2 cellular contexts compared by ENCODE assay signal in the genomic region with DNA sequence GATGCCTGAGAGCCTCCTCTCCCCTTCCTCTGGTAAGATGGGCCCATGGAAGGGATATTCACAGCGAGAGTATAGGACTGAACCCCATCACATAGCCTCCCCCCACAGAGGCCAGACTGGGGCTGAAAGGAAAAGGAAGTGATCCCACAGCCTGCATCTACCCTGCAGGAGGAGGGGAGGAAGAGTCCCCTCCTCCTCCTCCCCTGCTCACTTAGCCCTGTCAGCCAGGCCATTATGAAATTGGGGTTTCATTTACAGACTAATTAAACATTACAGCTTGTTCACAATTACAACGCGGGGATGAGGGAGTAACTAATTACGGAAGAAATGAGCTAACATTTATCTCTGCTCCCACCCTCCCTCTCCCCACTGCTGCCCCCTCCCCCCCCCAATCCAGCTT.
TF ChIP-seq lines count a peak whose summit lies in the region.

No MANE protein-coding gene starts in this region.

TF ChIP-seq in IMR-90, 13 proteins besides CTCF, POLR2A, EP300 and RAD21:
- TF ChIP-seq RCOR1 (IDR thresholded peaks at IDR 0.05; ENCODE audit: insufficient replicate concordance, low read length) (no peak), CHD1 (IDR thresholded peaks at IDR 0.05; ENCODE audit: low read depth, low read length) (no peak), MXI1 (IDR thresholded peaks at IDR 0.05; ENCODE audit: borderline replicate concordance, low read depth, low read length) (no peak), FOS (IDR thresholded peaks at IDR 0.05; ENCODE audit: low read depth, low read length) (no peak), SMC3 (IDR thresholded peaks at IDR 0.05; ENCODE audit: low read depth, low read length) (no peak), RFX5 (IDR thresholded peaks at IDR 0.05; ENCODE audit: low read depth, low read length) (no peak), MAZ (IDR thresholded peaks at IDR 0.05; ENCODE audit: borderline replicate concordance, low read depth, low read length) (no peak), CEBPB (IDR thresholded peaks at IDR 0.05; ENCODE audit: low read depth, low read length) (no peak), NFE2L2 (IDR thresholded peaks at IDR 0.05; ENCODE audit: low read depth, low read length) (no peak), BHLHE40 (IDR thresholded peaks at IDR 0.05; ENCODE audit: low read depth, low read length) (no peak), MAFK (IDR thresholded peaks at IDR 0.05; ENCODE audit: low read depth, low read length) (no peak)
- TF ChIP-seq, protein P1, sequence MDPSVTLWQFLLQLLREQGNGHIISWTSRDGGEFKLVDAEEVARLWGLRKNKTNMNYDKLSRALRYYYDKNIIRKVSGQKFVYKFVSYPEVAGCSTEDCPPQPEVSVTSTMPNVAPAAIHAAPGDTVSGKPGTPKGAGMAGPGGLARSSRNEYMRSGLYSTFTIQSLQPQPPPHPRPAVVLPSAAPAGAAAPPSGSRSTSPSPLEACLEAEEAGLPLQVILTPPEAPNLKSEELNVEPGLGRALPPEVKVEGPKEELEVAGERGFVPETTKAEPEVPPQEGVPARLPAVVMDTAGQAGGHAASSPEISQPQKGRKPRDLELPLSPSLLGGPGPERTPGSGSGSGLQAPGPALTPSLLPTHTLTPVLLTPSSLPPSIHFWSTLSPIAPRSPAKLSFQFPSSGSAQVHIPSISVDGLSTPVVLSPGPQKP (IDR thresholded peaks at IDR 0.05; ENCODE audit: borderline replicate concordance, low read depth, low read length): no peak
- TF ChIP-seq, protein P2, sequence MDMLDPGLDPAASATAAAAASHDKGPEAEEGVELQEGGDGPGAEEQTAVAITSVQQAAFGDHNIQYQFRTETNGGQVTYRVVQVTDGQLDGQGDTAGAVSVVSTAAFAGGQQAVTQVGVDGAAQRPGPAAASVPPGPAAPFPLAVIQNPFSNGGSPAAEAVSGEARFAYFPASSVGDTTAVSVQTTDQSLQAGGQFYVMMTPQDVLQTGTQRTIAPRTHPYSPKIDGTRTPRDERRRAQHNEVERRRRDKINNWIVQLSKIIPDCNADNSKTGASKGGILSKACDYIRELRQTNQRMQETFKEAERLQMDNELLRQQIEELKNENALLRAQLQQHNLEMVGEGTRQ (IDR thresholded peaks at IDR 0.05; ENCODE audit: low read depth, low read length): no peak

TF ChIP-seq in GM12891, 5 proteins besides CTCF, POLR2A, EP300 and RAD21:
- TF ChIP-seq POU2F2 (IDR thresholded peaks at IDR 0.05; ENCODE audit: low read depth, low read length) (no peak), PAX5 (IDR thresholded peaks at IDR 0.05; ENCODE audit: insufficient read depth, low read length, severe bottlenecking) (no peak), SPI1 (IDR thresholded peaks at IDR 0.05; ENCODE audit: low read depth, low read length) (no peak), POLR2AphosphoS5 (IDR thresholded peaks at IDR 0.05; ENCODE audit: low read depth, low read length) (no peak), TAF1 (IDR thresholded peaks at IDR 0.05; ENCODE audit: low read depth, low read length) (no peak)
